In the genomic region with DNA sequence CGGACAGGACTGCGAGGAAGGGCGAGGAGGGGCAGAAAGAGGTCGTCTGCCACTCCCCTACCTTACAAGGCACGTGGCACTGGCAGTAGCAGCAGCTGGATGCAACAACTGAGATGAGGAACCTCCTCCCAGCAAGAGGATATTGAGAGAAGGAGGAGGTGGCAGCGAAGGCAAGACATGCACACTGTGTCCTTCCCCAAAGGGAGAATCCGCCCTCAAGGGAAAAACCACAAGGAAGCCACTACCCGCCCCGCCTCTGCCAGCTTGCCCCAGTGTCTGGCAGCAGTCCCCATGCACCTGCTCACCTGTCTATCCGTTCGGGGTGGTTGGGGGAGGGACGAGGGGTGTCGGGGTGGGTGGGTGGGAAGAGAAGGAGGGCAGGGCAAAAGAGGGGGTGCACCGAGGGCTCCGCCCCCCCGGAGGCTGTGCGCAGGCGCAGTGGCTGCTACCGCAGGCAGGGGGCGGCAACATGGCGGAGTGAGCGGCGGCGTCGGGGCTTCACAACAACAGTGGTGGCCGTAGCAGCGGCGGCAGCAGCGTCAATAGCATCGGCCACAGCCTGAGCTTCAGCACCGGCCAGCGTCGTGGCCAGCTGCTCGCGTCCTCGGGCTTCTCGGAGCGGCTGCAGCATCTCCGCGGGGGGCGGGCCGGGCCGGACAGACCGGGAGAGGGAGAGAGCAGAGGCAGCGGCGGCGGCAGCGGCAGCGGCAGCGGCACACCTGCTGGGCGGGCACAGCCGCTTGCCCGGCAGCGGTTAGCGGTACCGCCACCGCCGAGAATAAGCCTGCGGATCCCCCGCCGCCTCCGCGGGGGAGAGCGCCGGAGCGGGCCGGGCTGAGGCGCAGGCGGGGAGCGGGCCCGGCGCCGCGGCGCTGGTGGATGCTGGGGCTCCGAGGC, we compare ENCODE assay signal across 8 cellular contexts. TPM values are rescaled to one million over a fixed set of nuclear protein-coding genes. Genes with fewer than 3 reads are reported as not detected.
A peak's percentile ranks its signal among the peaks of the same experiment; 100 is the strongest.
DNase-seq lines count a peak whose midpoint lies in the region; ATAC-seq and TF ChIP-seq lines count a peak whose summit lies in the region.

A gene with protein sequence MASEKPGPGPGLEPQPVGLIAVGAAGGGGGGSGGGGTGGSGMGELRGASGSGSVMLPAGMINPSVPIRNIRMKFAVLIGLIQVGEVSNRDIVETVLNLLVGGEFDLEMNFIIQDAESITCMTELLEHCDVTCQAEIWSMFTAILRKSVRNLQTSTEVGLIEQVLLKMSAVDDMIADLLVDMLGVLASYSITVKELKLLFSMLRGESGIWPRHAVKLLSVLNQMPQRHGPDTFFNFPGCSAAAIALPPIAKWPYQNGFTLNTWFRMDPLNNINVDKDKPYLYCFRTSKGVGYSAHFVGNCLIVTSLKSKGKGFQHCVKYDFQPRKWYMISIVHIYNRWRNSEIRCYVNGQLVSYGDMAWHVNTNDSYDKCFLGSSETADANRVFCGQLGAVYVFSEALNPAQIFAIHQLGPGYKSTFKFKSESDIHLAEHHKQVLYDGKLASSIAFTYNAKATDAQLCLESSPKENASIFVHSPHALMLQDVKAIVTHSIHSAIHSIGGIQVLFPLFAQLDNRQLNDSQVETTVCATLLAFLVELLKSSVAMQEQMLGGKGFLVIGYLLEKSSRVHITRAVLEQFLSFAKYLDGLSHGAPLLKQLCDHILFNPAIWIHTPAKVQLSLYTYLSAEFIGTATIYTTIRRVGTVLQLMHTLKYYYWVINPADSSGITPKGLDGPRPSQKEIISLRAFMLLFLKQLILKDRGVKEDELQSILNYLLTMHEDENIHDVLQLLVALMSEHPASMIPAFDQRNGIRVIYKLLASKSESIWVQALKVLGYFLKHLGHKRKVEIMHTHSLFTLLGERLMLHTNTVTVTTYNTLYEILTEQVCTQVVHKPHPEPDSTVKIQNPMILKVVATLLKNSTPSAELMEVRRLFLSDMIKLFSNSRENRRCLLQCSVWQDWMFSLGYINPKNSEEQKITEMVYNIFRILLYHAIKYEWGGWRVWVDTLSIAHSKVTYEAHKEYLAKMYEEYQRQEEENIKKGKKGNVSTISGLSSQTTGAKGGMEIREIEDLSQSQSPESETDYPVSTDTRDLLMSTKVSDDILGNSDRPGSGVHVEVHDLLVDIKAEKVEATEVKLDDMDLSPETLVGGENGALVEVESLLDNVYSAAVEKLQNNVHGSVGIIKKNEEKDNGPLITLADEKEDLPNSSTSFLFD (N-terminal part only) (plus strand): TSS at position 436 of the 897 bp plus-strand sequence. CDS start 551 bp downstream, outside the sequence.

- peaks cover 7% of the 10 kb centered on the region for H3K4me1 ChIP-seq in A673 (ENCODE audit: insufficient read depth, low read length, poor library complexity, severe bottlenecking)

- no peaks in the 10 kb centered on the region for H3K9me3 ChIP-seq in A673 (ENCODE audit: low read depth, low read length, poor library complexity, severe bottlenecking)

- CTCF ChIA-PET in A673 (lab: Charles Lee): no interaction called here

- BruUV-seq in A673 (replicated peaks; lab: Mats Ljungman, UMichigan): no TSS peak

- DNase-seq in A673 (ENCODE audit: low spot score): peak; percentile 78
- peak; percentile 82 for DNase-seq in NCI-H345 (lab: John Stamatoyannopoulos, UW)
- DNase-seq in activated CD4-positive, alpha-beta T cell treated with anti-CD3 and anti-CD28 coated beads for 4 hours: peak; percentile 63 to 80
- peak; percentile 77 to 78 for DNase-seq in stimulated activated CD4-positive, alpha-beta T cell treated with anti-CD3 and anti-CD28 coated beads, Interleukin-1b, Interleukin-23, amount 100 ng/mL, for 4 hours (ENCODE audit: low read depth in 2 of 2)

- H3K27ac ChIP-seq in A673 (ENCODE audit: low read depth, low read length, poor library complexity, severe bottlenecking): peak within 1 kb of the TSS; percentile 50
- H3K27ac ChIP-seq in cingulate gyrus (ENCODE audit: low read depth, low read length): peak within 1 kb of the TSS; percentile 66
- H3K27ac ChIP-seq in layer of hippocampus (ENCODE audit: low read depth, low read length): peak within 1 kb of the TSS; percentile 65

- TF ChIP-seq CTCF in A673 (conservative IDR thresholded peaks at IDR 0.05; ENCODE audit: low read depth, low read length): no peak

- POLR2A ChIA-PET in A673 (lab: Charles Lee; ENCODE audit: low non-redundant PET): no interaction called here

- H3K4me3 ChIP-seq in A673 (ENCODE audit: low read depth, low read length, poor library complexity, severe bottlenecking): peak within 1 kb of the TSS; percentile 92

- H3K27me3 ChIP-seq in A673 (replicated peaks; ENCODE audit: insufficient read depth, low read depth, low read length, poor library complexity) (peaks cover 11% of the 10 kb centered on the region), layer of hippocampus (ENCODE audit: control insufficient read depth, insufficient read depth, low read length) (no peaks in the 10 kb centered on the region)

- intact Hi-C loops in A673 (cut with micrococcal nuclease; ENCODE audit: unreplicated experiment): no loop called here

- H3K36me3 ChIP-seq in A673 (ENCODE audit: insufficient read depth, low read length, poor library complexity, severe bottlenecking): no peaks in the 10 kb centered on the region

- ATAC-seq in GM18861 (IDR thresholded peaks at IDR 0.05; ENCODE audit: unreplicated experiment) (peak; percentile 50), HG03097 (IDR thresholded peaks at IDR 0.05; ENCODE audit: low FRiP score, unreplicated experiment) (peak; percentile 56)

RNA-seq across cellular contexts. Expression of the gene that starts here (rescaled TPM):
- 4.2 and 6.2 TPM in 2 replicates for total RNA-seq in A673 (2021)

Comparison
In these comparisons a context has a peak if more than half of its experiments do, and no peak if none do; other contexts are left out.
1. Peak in every context shown above with its lines: DNase-seq, ATAC-seq, H3K4me3 ChIP-seq and H3K27ac ChIP-seq.